In genomic region chr2:30041884-30042283, GRCh38 we compare ENCODE assay signal across 17 cellular contexts.
A peak's percentile ranks its signal among the peaks of the same experiment; 100 is the strongest.
DNase-seq lines count a peak whose midpoint lies in the region; ATAC-seq and TF ChIP-seq lines count a peak whose summit lies in the region.
"Had no signal": no experiment of that assay in that cellular context is flagged by ENCODE, and none has a peak within 500 bp of the region (broad histone marks: within the 10 kb centered on the region; RNA-seq: fewer than 3 reads in every experiment).

No MANE protein-coding gene starts in this region.

- WGBS in esophagus muscularis mucosa: 77% methylated on average over 5 of the region's 5 CpGs

- H3K4me1 ChIP-seq in esophagus muscularis mucosa: no peaks in the 10 kb centered on the region
- H3K4me1 ChIP-seq: A549; BLaER1 treated with 17β-estradiol and CSF1 and Interleukin-3, amounts not matched to agents 10 nM and 100 nM; Caco-2 had no signal

- no peaks in the 10 kb centered on the region for H3K36me3 ChIP-seq in esophagus muscularis mucosa
- H3K36me3 ChIP-seq: BLaER1 treated with 17β-estradiol and CSF1 and Interleukin-3, amounts not matched to agents 10 nM and 100 nM had no signal

- no peaks in the 10 kb centered on the region for H3K9me3 ChIP-seq in esophagus muscularis mucosa
- H3K9me3 ChIP-seq: A549; BLaER1 treated with 17β-estradiol and CSF1 and Interleukin-3, amounts not matched to agents 10 nM and 100 nM; Caco-2 had no signal

- TF ChIP-seq CTCF in esophagus muscularis mucosa (IDR thresholded peaks at IDR 0.05) (no peak), osteocyte (IDR thresholded peaks at IDR 0.05) (no peak)

- H3K27ac Mint-ChIP-seq in osteocyte (ENCODE audit: unreplicated experiment): no peak overlapping the region
- H3K27ac Mint-ChIP-seq: B cell; CD4-positive, alpha-beta T cell; CD8-positive, alpha-beta T cell had no signal

- TF ChIP-seq EP300 in esophagus muscularis mucosa (IDR thresholded peaks at IDR 0.05): no peak

- peaks cover 0 to 5% (median 0%) of the 10 kb centered on the region in 4 donors for H3K27me3 ChIP-seq in esophagus muscularis mucosa
- H3K27me3 ChIP-seq: BLaER1 treated with 17β-estradiol and CSF1 and Interleukin-3, amounts not matched to agents 10 nM and 100 nM had no signal

- intact Hi-C loops in esophagus muscularis mucosa (cut with DNase I): no loop called here

- H3K27ac ChIP-seq in esophagus muscularis mucosa (replicated peaks in 1 of 4): no peak overlapping the region
- H3K27ac ChIP-seq: 22Rv1; A549; BLaER1 treated with 17β-estradiol and CSF1 and Interleukin-3, amounts not matched to agents 10 nM and 100 nM; C4-2B had no signal

- H3K4me3 ChIP-seq in esophagus muscularis mucosa: no peak overlapping the region
- H3K4me3 ChIP-seq: A549; BLaER1 treated with 17β-estradiol and CSF1 and Interleukin-3, amounts not matched to agents 10 nM and 100 nM had no signal

- DNase-seq in NCI-H82 (lab: John Stamatoyannopoulos, UW): peak; percentile 78
- peak; percentile 62 for DNase-seq in esophagus muscularis mucosa (ENCODE audit: extremely low spot score)
- DNase-seq in osteocyte (ENCODE audit: extremely low spot score, unreplicated experiment): peak; percentile 51
- no peak for DNase-seq in germinal center (ENCODE audit: low spot score)
- DNase-seq: AML-193; Caco-2; Calu3; CD4-positive, alpha-beta T cell; CD8-positive, alpha-beta T cell; DMS79 treated with DMSO at 0.1 percent for 48 hours; GF-D8 had no signal

- H3K36me3 Mint-ChIP-seq in osteocyte (ENCODE audit: unreplicated experiment): no peaks in the 10 kb centered on the region
- H3K36me3 Mint-ChIP-seq: CD8-positive, alpha-beta T cell had no signal

- no peak for ATAC-seq in GM19463 (IDR thresholded peaks at IDR 0.05; ENCODE audit: unreplicated experiment)
- ATAC-seq: A549; CD8-positive, alpha-beta T cell had no signal

- no peaks in the 10 kb centered on the region for H3K9me3 Mint-ChIP-seq in osteocyte (ENCODE audit: unreplicated experiment)
- H3K9me3 Mint-ChIP-seq: CD4-positive, alpha-beta T cell; CD8-positive, alpha-beta T cell had no signal

- no peak overlapping the region for H3K4me3 Mint-ChIP-seq in osteocyte (ENCODE audit: unreplicated experiment)
- H3K4me3 Mint-ChIP-seq: B cell; CD4-positive, alpha-beta T cell; CD8-positive, alpha-beta T cell had no signal

- no peaks in the 10 kb centered on the region for H3K4me1 Mint-ChIP-seq in osteocyte (ENCODE audit: unreplicated experiment)
- H3K4me1 Mint-ChIP-seq: B cell had no signal

- no peak for TF ChIP-seq POLR2A in esophagus muscularis mucosa (IDR thresholded peaks at IDR 0.05; ENCODE audit: low read depth)

- H3K27me3 Mint-ChIP-seq in osteocyte (ENCODE audit: unreplicated experiment): peaks cover 17% of the 10 kb centered on the region
